In the genomic region with DNA sequence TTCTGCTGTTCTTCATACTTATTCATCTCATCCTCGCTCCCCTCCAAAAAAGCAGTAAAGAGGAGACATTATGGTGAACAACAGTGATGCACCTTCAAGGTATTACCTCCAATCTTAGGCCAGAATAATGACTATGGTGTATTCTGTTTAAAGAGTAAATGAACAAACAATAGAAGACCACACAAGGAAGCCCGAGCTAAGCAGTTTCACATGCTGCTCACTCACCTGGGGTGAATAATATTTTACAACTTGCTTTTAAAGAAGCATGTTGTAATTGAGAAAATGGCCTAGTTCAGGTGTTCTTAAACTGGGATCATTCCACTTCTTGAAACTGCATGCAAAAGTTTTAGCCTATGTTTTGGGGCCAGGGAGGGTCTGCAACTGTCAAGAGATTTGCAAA, we compare ENCODE assay signal across 1 cellular context.
TF ChIP-seq lines count a peak whose summit lies in the region.

No MANE protein-coding gene starts in this region.

TF ChIP-seq in IMR-90, 13 proteins besides CTCF, POLR2A, EP300 and RAD21:
- peak; percentile 61 for TF ChIP-seq MAFK (IDR thresholded peaks at IDR 0.05; ENCODE audit: low read depth, low read length)
- TF ChIP-seq, protein P1, sequence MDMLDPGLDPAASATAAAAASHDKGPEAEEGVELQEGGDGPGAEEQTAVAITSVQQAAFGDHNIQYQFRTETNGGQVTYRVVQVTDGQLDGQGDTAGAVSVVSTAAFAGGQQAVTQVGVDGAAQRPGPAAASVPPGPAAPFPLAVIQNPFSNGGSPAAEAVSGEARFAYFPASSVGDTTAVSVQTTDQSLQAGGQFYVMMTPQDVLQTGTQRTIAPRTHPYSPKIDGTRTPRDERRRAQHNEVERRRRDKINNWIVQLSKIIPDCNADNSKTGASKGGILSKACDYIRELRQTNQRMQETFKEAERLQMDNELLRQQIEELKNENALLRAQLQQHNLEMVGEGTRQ (IDR thresholded peaks at IDR 0.05; ENCODE audit: low read depth, low read length) = no peak
